ENCODE assay signal across 1 cellular context in genomic region chr1:212917134-212917485, GRCh38.
A peak's percentile ranks its signal among the peaks of the same experiment; 100 is the strongest.
TF ChIP-seq lines count a peak whose summit lies in the region.

No MANE protein-coding gene starts in this region.

TF ChIP-seq in WTC11, 78 proteins besides CTCF, POLR2A, EP300 and RAD21:
- TF ChIP-seq TP53 (CRISPR knock-in tag; IDR thresholded peaks at IDR 0.05): 0 out of 2 replicates have a peak, but pooled peaks have one; percentile 1
- no peak for TF ChIP-seq SMAD3 (CRISPR knock-in tag; IDR thresholded peaks at IDR 0.05; ENCODE audit: borderline replicate concordance)
- TF ChIP-seq, protein P1, sequence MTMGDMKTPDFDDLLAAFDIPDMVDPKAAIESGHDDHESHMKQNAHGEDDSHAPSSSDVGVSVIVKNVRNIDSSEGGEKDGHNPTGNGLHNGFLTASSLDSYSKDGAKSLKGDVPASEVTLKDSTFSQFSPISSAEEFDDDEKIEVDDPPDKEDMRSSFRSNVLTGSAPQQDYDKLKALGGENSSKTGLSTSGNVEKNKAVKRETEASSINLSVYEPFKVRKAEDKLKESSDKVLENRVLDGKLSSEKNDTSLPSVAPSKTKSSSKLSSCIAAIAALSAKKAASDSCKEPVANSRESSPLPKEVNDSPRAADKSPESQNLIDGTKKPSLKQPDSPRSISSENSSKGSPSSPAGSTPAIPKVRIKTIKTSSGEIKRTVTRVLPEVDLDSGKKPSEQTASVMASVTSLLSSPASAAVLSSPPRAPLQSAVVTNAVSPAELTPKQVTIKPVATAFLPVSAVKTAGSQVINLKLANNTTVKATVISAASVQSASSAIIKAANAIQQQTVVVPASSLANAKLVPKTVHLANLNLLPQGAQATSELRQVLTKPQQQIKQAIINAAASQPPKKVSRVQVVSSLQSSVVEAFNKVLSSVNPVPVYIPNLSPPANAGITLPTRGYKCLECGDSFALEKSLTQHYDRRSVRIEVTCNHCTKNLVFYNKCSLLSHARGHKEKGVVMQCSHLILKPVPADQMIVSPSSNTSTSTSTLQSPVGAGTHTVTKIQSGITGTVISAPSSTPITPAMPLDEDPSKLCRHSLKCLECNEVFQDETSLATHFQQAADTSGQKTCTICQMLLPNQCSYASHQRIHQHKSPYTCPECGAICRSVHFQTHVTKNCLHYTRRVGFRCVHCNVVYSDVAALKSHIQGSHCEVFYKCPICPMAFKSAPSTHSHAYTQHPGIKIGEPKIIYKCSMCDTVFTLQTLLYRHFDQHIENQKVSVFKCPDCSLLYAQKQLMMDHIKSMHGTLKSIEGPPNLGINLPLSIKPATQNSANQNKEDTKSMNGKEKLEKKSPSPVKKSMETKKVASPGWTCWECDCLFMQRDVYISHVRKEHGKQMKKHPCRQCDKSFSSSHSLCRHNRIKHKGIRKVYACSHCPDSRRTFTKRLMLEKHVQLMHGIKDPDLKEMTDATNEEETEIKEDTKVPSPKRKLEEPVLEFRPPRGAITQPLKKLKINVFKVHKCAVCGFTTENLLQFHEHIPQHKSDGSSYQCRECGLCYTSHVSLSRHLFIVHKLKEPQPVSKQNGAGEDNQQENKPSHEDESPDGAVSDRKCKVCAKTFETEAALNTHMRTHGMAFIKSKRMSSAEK (CRISPR knock-in tag; IDR thresholded peaks at IDR 0.05; ENCODE audit: borderline replicate concordance): 0 out of 2 replicates have a peak, but pooled peaks have one; percentile 31
- TF ChIP-seq AFF4 (CRISPR knock-in tag; IDR thresholded peaks at IDR 0.05; ENCODE audit: borderline replicate concordance): 0 out of 2 replicates have a peak, but pooled peaks have one; percentile 6
